Comparison of ENCODE assay signal across 8 cellular contexts in genomic region chr9:13279284-13280162, GRCh38.
A peak's percentile ranks its signal among the peaks of the same experiment; 100 is the strongest.
DNase-seq lines count a peak whose midpoint lies in the region; ATAC-seq and TF ChIP-seq lines count a peak whose summit lies in the region.

MPDZ (minus strand) TSS chr9:13279692; CDS start chr9:13250315, 29,377 bp downstream.

- peak within 1 kb of the TSS; percentile 98 for H3K27ac ChIP-seq in VCaP

- DNase-seq in AG08395 (ENCODE audit: low spot score) (peak; percentile 80), glomerular visceral epithelial cell (ENCODE audit: extremely low spot score) (peak; percentile 71), nucleus accumbens (lab: John Stamatoyannopoulos, UW) (peak in 52 of 56 donors; percentile 7 to 79 (median 56)), middle frontal gyrus (ENCODE audit: extremely low spot score, low spot score) (no peak)

- ATAC-seq in GM21423 (IDR thresholded peaks at IDR 0.05; ENCODE audit: unreplicated experiment) (no peak), GM21360 (IDR thresholded peaks at IDR 0.05; ENCODE audit: unreplicated experiment) (no peak)

- no peak for TF ChIP-seq RAD21 in Ishikawa (IDR thresholded peaks at IDR 0.05; ENCODE audit: low read depth)

- no peak for TF ChIP-seq CTCF in VCaP (conservative IDR thresholded peaks at IDR 0.05)

- TF ChIP-seq EP300 in Ishikawa (IDR thresholded peaks at IDR 0.05; ENCODE audit: borderline replicate concordance): no peak

TF ChIP-seq in Ishikawa, 13 proteins besides CTCF, POLR2A, EP300 and RAD21:
- TF ChIP-seq TCF12 (IDR thresholded peaks at IDR 0.05; ENCODE audit: low read depth) (no peak), FOXM1 (IDR thresholded peaks at IDR 0.05; ENCODE audit: borderline replicate concordance, low read depth) (no peak), EGR1 (IDR thresholded peaks at IDR 0.05) (peak; percentile 78), TAF1 (IDR thresholded peaks at IDR 0.05; ENCODE audit: low read depth) (no peak), MAX (IDR thresholded peaks at IDR 0.05) (peak; percentile 40; the same call in 1 of the 2 replicates), CEBPB (IDR thresholded peaks at IDR 0.05) (no peak), ZBTB7A (IDR thresholded peaks at IDR 0.05; ENCODE audit: low read depth) (peak; percentile 64; the same call in 1 of the 2 replicates), TEAD4 (IDR thresholded peaks at IDR 0.05) (no peak), CREB1 (IDR thresholded peaks at IDR 0.05; ENCODE audit: low read depth) (no peak), NFIC (IDR thresholded peaks at IDR 0.05) (peak; percentile 61; the same call in 1 of the 2 replicates), REST (IDR thresholded peaks at IDR 0.05; ENCODE audit: low read depth) (no peak)
TF ChIP-seq in Ishikawa: peak in this region for 4.
